8 cellular contexts compared by ENCODE assay signal in genomic region chr21:45404726-45405270, GRCh38. TPM values are rescaled to one million over a fixed set of nuclear protein-coding genes. Genes with fewer than 3 reads are reported as not detected.
A peak's percentile ranks its signal among the peaks of the same experiment; 100 is the strongest.
DNase-seq lines count a peak whose midpoint lies in the region; ATAC-seq, FAIRE-seq and TF ChIP-seq lines count a peak whose summit lies in the region.

COL18A1 (plus strand) TSS chr21:45405165; CDS start chr21:45405231, 66 bp downstream.

- no peak within 1 kb of the TSS for H3K27ac Mint-ChIP-seq in CD4-positive, alpha-beta memory T cell
- H3K27ac Mint-ChIP-seq in activated T-helper 1 cell treated with anti-CD3 and anti-CD28 coated beads, Interleukin-12 subunit alpha, Interleukin-12 subunit beta, Interleukin-2, Interleukin-4 antibody, amounts not matched to agents 30 ng/mL and 10 ng/mL and 1 ng/mL, durations not matched to agents 14 hours and 24 hours and 36 hours: peak within 1 kb of the TSS; percentile 68

- no peak within 1 kb of the TSS for H4K91ac ChIP-seq in neuronal stem cell (ENCODE audit: low read depth, low read length, poor library complexity)

- H3K79me1 ChIP-seq in neuronal stem cell (ENCODE audit: low read depth, low read length): peaks cover 16% of the 10 kb centered on the region

- H2BK12ac ChIP-seq in neuronal stem cell (ENCODE audit: low read length): peak within 1 kb of the TSS; percentile 58

- peak within 1 kb of the TSS; percentile 93 for H2BK15ac ChIP-seq in neuronal stem cell (ENCODE audit: low read length)

- H2BK120ac ChIP-seq in neuronal stem cell (ENCODE audit: low read depth, low read length): no peak within 1 kb of the TSS

- peak within 1 kb of the TSS; percentile 94 for H3K18ac ChIP-seq in neuronal stem cell (ENCODE audit: low read length)

- H4K8ac ChIP-seq in neuronal stem cell (ENCODE audit: low read depth, low read length): peak within 1 kb of the TSS; percentile 43

- POLR2A ChIA-PET in CD4-positive, alpha-beta memory T cell (lab: Charles Lee; ENCODE audit: partially characterized antibody): no interaction called here

- H2BK5ac ChIP-seq in neuronal stem cell (ENCODE audit: low read length): peak within 1 kb of the TSS; percentile 87

- peaks cover 48 to 52% of the 10 kb centered on the region in 2 donors for H3K27me3 Mint-ChIP-seq in CD4-positive, alpha-beta memory T cell
- H3K27me3 Mint-ChIP-seq in activated T-helper 1 cell treated with anti-CD3 and anti-CD28 coated beads, Interleukin-12 subunit alpha, Interleukin-12 subunit beta, Interleukin-2, Interleukin-4 antibody, amounts not matched to agents 30 ng/mL and 10 ng/mL and 1 ng/mL, durations not matched to agents 14 hours and 24 hours and 36 hours (ENCODE audit: insufficient read depth): peaks cover 47% of the 10 kb centered on the region

- no peaks in the 10 kb centered on the region for H3K36me3 ChIP-seq in CD4-positive, alpha-beta memory T cell (ENCODE audit: insufficient read depth, low read length)
- H3K36me3 ChIP-seq in MG63 (no peaks in the 10 kb centered on the region), neuronal stem cell (replicated peaks in 1 of 2; ENCODE audit: control insufficient read depth in 2 of 2, insufficient read depth in 2 of 2, low read length in 2 of 2) (peaks cover 0 to 1% of the 10 kb centered on the region in 2 donors), uterus (no peaks in the 10 kb centered on the region)

- no peak within 1 kb of the TSS for H3K4me3 ChIP-seq in CD4-positive, alpha-beta memory T cell (ENCODE audit: low read length in 2 of 2)
- peak within 1 kb of the TSS; percentile 32; the same call in 1 of the 2 replicates for H3K4me3 ChIP-seq in MG63
- peak within 1 kb of the TSS; percentile 40 to 87 for H3K4me3 ChIP-seq in neuronal stem cell (ENCODE audit: low read length in 2 of 2)
- peak within 1 kb of the TSS; percentile 45 to 77 for H3K4me3 ChIP-seq in uterus

- DNase-seq in CD4-positive, alpha-beta memory T cell: peak in 2 of 5 donors; percentile 10 to 26
- peak; percentile 58 for DNase-seq in MG63
- DNase-seq in activated T-helper 1 cell treated with anti-CD3 and anti-CD28 coated beads, Interleukin-12 subunit alpha, Interleukin-12 subunit beta, Interleukin-2, Interleukin-4 antibody, amounts not matched to agents 30 ng/mL and 10 ng/mL and 1 ng/mL, durations not matched to agents 14 hours and 24 hours and 36 hours (ENCODE audit: low spot score): peak; percentile 20
- peak; percentile 77 to 84 for DNase-seq in frontal cortex (ENCODE audit: low spot score in 2 of 2)
- peak; percentile 57 for DNase-seq in neuronal stem cell (ENCODE audit: low spot score)
- peak; percentile 72 to 73 for DNase-seq in uterus

- no peak for ATAC-seq in GM19467 (IDR thresholded peaks at IDR 0.05; ENCODE audit: unreplicated experiment)
- ATAC-seq in HG02642 (IDR thresholded peaks at IDR 0.05; ENCODE audit: poor library complexity, unreplicated experiment): no peak

- no peaks in the 10 kb centered on the region for H3K9me3 ChIP-seq in CD4-positive, alpha-beta memory T cell (ENCODE audit: control insufficient read depth in 1 of 2, low read length in 2 of 2)
- H3K9me3 ChIP-seq in MG63 (peaks cover 16% of the 10 kb centered on the region), neuronal stem cell (replicated peaks in 1 of 2; ENCODE audit: control insufficient read depth in 2 of 2, insufficient read depth in 1 of 2, low read depth in 1 of 2, low read length in 2 of 2) (peaks cover 4 to 10% of the 10 kb centered on the region in 2 donors), uterus (no peaks in the 10 kb centered on the region)

- peak within 1 kb of the TSS; percentile 82 for H2AFZ ChIP-seq in neuronal stem cell (ENCODE audit: low read length)

- peaks cover 0 to 14% (median 9%) of the 10 kb centered on the region in 8 donors for H3K9me3 Mint-ChIP-seq in CD4-positive, alpha-beta memory T cell
- peaks cover 6% of the 10 kb centered on the region for H3K9me3 Mint-ChIP-seq in activated T-helper 1 cell treated with anti-CD3 and anti-CD28 coated beads, Interleukin-12 subunit alpha, Interleukin-12 subunit beta, Interleukin-2, Interleukin-4 antibody, amounts not matched to agents 30 ng/mL and 10 ng/mL and 1 ng/mL, durations not matched to agents 14 hours and 24 hours and 36 hours

- H3K4me2 ChIP-seq in neuronal stem cell (ENCODE audit: insufficient read depth, low read length, poor library complexity, severe bottlenecking): peak within 1 kb of the TSS; percentile 89

- no CpG with 5 or more reads among the region's 70 CpGs for WGBS in neuronal stem cell (ENCODE audit: extremely low coverage in 2 of 2, insufficient read length in 2 of 2, insufficient replicate concordance in 1 of 2), 2 donors

- peaks cover 1 to 7% of the 10 kb centered on the region in 2 donors for H3K36me3 Mint-ChIP-seq in CD4-positive, alpha-beta memory T cell
- no peaks in the 10 kb centered on the region for H3K36me3 Mint-ChIP-seq in activated T-helper 1 cell treated with anti-CD3 and anti-CD28 coated beads, Interleukin-12 subunit alpha, Interleukin-12 subunit beta, Interleukin-2, Interleukin-4 antibody, amounts not matched to agents 30 ng/mL and 10 ng/mL and 1 ng/mL, durations not matched to agents 14 hours and 24 hours and 36 hours (ENCODE audit: low read depth)

- H3K4ac ChIP-seq in neuronal stem cell (ENCODE audit: low read length): peak within 1 kb of the TSS; percentile 66

- H3K23ac ChIP-seq in neuronal stem cell (ENCODE audit: low read depth, low read length, poor library complexity): peak within 1 kb of the TSS; percentile 97

- H3K14ac ChIP-seq in neuronal stem cell (ENCODE audit: low read length): peak within 1 kb of the TSS; percentile 56

- CTCF ChIA-PET in CD4-positive, alpha-beta memory T cell (lab: Charles Lee; ENCODE audit: partially characterized antibody): no interaction called here

- peak within 1 kb of the TSS; percentile 94 for H3K9ac ChIP-seq in neuronal stem cell (ENCODE audit: low read depth, low read length, poor library complexity)

- H3K4me1 ChIP-seq in CD4-positive, alpha-beta memory T cell (ENCODE audit: insufficient read depth, low read length): peaks cover 11% of the 10 kb centered on the region
- peaks cover 11 to 32% of the 10 kb centered on the region in 2 donors for H3K4me1 ChIP-seq in neuronal stem cell (ENCODE audit: control insufficient read depth in 2 of 2, insufficient read depth in 1 of 2, low read depth in 1 of 2, low read length in 2 of 2)
- peaks cover 0 to 16% of the 10 kb centered on the region in 2 donors for H3K4me1 ChIP-seq in uterus

- peaks cover 6 to 20% (median 14%) of the 10 kb centered on the region in 4 donors for H3K4me1 Mint-ChIP-seq in CD4-positive, alpha-beta memory T cell
- H3K4me1 Mint-ChIP-seq in activated T-helper 1 cell treated with anti-CD3 and anti-CD28 coated beads, Interleukin-12 subunit alpha, Interleukin-12 subunit beta, Interleukin-2, Interleukin-4 antibody, amounts not matched to agents 30 ng/mL and 10 ng/mL and 1 ng/mL, durations not matched to agents 14 hours and 24 hours and 36 hours (ENCODE audit: low read depth): peaks cover 4% of the 10 kb centered on the region

- peak within 1 kb of the TSS; percentile 75 to 88 (median 83) for H3K4me3 Mint-ChIP-seq in CD4-positive, alpha-beta memory T cell
- H3K4me3 Mint-ChIP-seq in activated T-helper 1 cell treated with anti-CD3 and anti-CD28 coated beads, Interleukin-12 subunit alpha, Interleukin-12 subunit beta, Interleukin-2, Interleukin-4 antibody, amounts not matched to agents 30 ng/mL and 10 ng/mL and 1 ng/mL, durations not matched to agents 14 hours and 24 hours and 36 hours: peak within 1 kb of the TSS; percentile 62

- intact Hi-C loops in CD4-positive, alpha-beta memory T cell (cut with micrococcal nuclease): no loop called here
- intact Hi-C loops in activated T-helper 1 cell treated with anti-CD3 and anti-CD28 coated beads, Interleukin-12 subunit alpha, Interleukin-12 subunit beta, Interleukin-2, Interleukin-4 antibody, amounts not matched to agents 30 ng/mL and 10 ng/mL and 1 ng/mL, durations not matched to agents 14 hours and 24 hours and 36 hours (cut with micrococcal nuclease): loop anchor here (2.0 kb wide), 1 partner anchor 40 kb away; no protein-coding TSS in a partner anchor
- intact Hi-C loops in uterus (cut with DNase I; ENCODE audit: low total_unique reads): no loop called here

- peak in 1 of 2 donors; percentile 47 for TF ChIP-seq POLR2A in uterus (IDR thresholded peaks at IDR 0.05)

- no peak for TF ChIP-seq CTCF in uterus (IDR thresholded peaks at IDR 0.05)

- H3K27ac ChIP-seq in CD4-positive, alpha-beta memory T cell (ENCODE audit: low read depth, low read length): no peak within 1 kb of the TSS
- no peak within 1 kb of the TSS for H3K27ac ChIP-seq in neuronal stem cell (replicated peaks; ENCODE audit: low read length)
- H3K27ac ChIP-seq in uterus: peak within 1 kb of the TSS; percentile 76 to 88

- no peak for FAIRE-seq in frontal cortex (lab: Jason Lieb, UNC)

- H2AK5ac ChIP-seq in neuronal stem cell (ENCODE audit: low read depth, low read length): peak within 1 kb of the TSS; percentile 96

- peaks cover 26% of the 10 kb centered on the region for H3K27me3 ChIP-seq in CD4-positive, alpha-beta memory T cell (ENCODE audit: insufficient read depth, low read length)
- H3K27me3 ChIP-seq in MG63: no peaks in the 10 kb centered on the region
- peaks cover 0 to 67% (median 15%) of the 10 kb centered on the region in 3 experiments for H3K27me3 ChIP-seq in neuronal stem cell (ENCODE audit: control insufficient read depth in 3 of 3, insufficient read depth in 3 of 3, low read depth in 1 of 3, low read length in 3 of 3)
- H3K27me3 ChIP-seq in uterus: no peaks in the 10 kb centered on the region

RNA-seq across cellular contexts. Expression of gene COL18A1, which starts in this region (rescaled TPM):
- total RNA-seq in CD4-positive, alpha-beta memory T cell: 1 to 10 TPM; 4.2 to 4.5 TPM
- polyA plus RNA-seq in CD4-positive, alpha-beta memory T cell: 1 to 10 TPM in 1 of 2 donors, under 1 TPM in 1; 0.43 to 3.4 TPM
- 22.4 and 26.4 TPM in 2 replicates for total RNA-seq in MG63 (2014; rRNA removed; shearing (Covaris generic); ENCODE audit: low replicate concordance)
- 2.1 and 3.4 TPM in 2 replicates for total RNA-seq in activated T-helper 1 cell treated with anti-CD3 and anti-CD28 coated beads, Interleukin-12 subunit alpha, Interleukin-12 subunit beta, Interleukin-2, Interleukin-4 antibody, amounts not matched to agents 30 ng/mL and 10 ng/mL and 1 ng/mL, durations not matched to agents 14 hours and 24 hours and 36 hours
- total RNA-seq in frontal cortex (11.4 TPM), uterus (100 to 1,000 TPM in 3 of 4 donors, 10 to 100 TPM in 1; 73.0 to 223 (median 152) TPM)
- 42.5 TPM for polyA plus RNA-seq in neuronal stem cell (2013, experiment 1 of 2)
- 42.1 TPM for polyA plus RNA-seq in neuronal stem cell (2013, experiment 2 of 2)

Comparison
In these comparisons a context has a peak if more than half of its experiments do, and no peak if none do; other contexts are left out.
1. H3K27ac ChIP-seq: peak in uterus (2 of 2); none in CD4-positive, alpha-beta memory T cell (single experiment) and neuronal stem cell (single experiment).
2. H3K4me3 ChIP-seq: peak in MG63 (single experiment), neuronal stem cell (2 of 2) and uterus (2 of 2); none in CD4-positive, alpha-beta memory T cell (0 of 2).